ENCODE assay signal across 8 cellular contexts in the genomic region with DNA sequence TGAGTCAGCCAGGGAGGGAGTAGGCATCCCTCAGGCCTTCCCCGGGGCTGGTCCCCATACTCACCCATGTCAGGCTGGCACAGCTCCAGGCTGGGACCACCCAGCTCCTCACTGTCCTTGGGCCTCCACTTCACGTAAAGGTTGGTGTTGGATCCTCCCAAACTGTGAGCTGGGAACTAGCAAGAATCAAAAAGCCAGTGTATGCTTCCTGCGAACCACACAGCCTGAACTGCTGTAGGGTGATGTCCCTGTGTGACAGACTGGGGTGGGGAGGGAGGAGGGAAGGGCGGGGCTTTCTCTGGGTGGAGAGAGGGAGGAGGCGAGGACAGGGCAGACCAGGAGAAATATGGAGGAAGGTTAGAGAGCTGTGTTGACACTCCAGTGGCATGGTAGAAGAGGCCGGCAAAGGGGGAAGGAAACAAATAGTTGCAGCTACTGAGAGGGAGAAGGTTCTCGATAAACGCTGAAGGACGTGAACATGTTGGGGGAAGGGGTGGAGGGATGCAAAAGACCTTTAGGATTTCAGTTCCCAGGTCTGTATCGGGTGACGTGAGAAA. TPM values are rescaled to one million over a fixed set of nuclear protein-coding genes. Genes with fewer than 3 reads are reported as not detected.
A peak's percentile ranks its signal among the peaks of the same experiment; 100 is the strongest.
DNase-seq lines count a peak whose midpoint lies in the region; ATAC-seq, FAIRE-seq and TF ChIP-seq lines count a peak whose summit lies in the region.

No MANE protein-coding gene starts in this region.

- H3K27me3 ChIP-seq in gastrocnemius medialis: no peaks in the 10 kb centered on the region

- TF ChIP-seq CTCF in astrocyte of the cerebellum (IDR thresholded peaks at IDR 0.05; ENCODE audit: low read depth, low read length, missing control alignments) (no peak), gastrocnemius medialis (IDR thresholded peaks at IDR 0.05 in 4 of 5, conservative IDR thresholded peaks at IDR 0.05 in 1 of 5) (no peak), D721Med (IDR thresholded peaks at IDR 0.05; ENCODE audit: insufficient read depth, missing control alignments) (no peak)

- in situ Hi-C loops in astrocyte of the cerebellum (cut with HindIII; ENCODE audit: low sequenced_read_pairs) (no loop called here), gastrocnemius medialis (cut with MboI; ENCODE audit: low sequenced_read_pairs in 4 of 4) (loop anchor here in 3 of 4 donors (5.0 to 25.0 kb wide), 4 partner anchors 51 to 876 kb away; a partner anchor contains a TSS)

- DNase-seq in NCI-H146 (lab: John Stamatoyannopoulos, UW) (peak; percentile 87), astrocyte of the cerebellum (ENCODE audit: low read depth) (peak; percentile 44), hypothalamus (lab: John Stamatoyannopoulos, UW) (peak; percentile 28 to 95 (median 75)), gastrocnemius medialis (peak; percentile 93 to 94), D721Med (ENCODE audit: insufficient read length, low spot score) (no peak)
- DNase-seq in T-helper 2 cell treated with Interferon-gamma antibody and Interleukin-4, amounts not matched to agents 5 μg/mL and 100 μg/mL, for 36 hours (ENCODE audit: low spot score): peak; percentile 74

- intact Hi-C loops in gastrocnemius medialis (cut with DNase I; ENCODE audit: low total_unique reads): loop anchor here (1.0 to 10.0 kb wide), 7 partner anchors 124 to 911 kb away; a partner anchor contains a TSS

- no peaks in the 10 kb centered on the region for H3K27me3 Mint-ChIP-seq in T-helper 2 cell treated with Interferon-gamma antibody and Interleukin-4, amounts not matched to agents 5 μg/mL and 100 μg/mL, for 36 hours (ENCODE audit: low read depth)

- H3K27ac Mint-ChIP-seq in T-helper 2 cell treated with Interferon-gamma antibody and Interleukin-4, amounts not matched to agents 5 μg/mL and 100 μg/mL, for 36 hours: peak overlapping the region; percentile 96

- no peaks in the 10 kb centered on the region for H3K9me3 ChIP-seq in gastrocnemius medialis

- peak; percentile 44 for TF ChIP-seq POLR2A in GM15510 (IDR thresholded peaks at IDR 0.05; ENCODE audit: borderline replicate concordance, extremely low read depth, insufficient read length)
- TF ChIP-seq POLR2A in gastrocnemius medialis (IDR thresholded peaks at IDR 0.05): peak; percentile 74 to 84

- peaks cover 5 to 40% of the 10 kb centered on the region in 2 donors for H3K36me3 ChIP-seq in gastrocnemius medialis

- no peaks in the 10 kb centered on the region for H3K9me3 Mint-ChIP-seq in T-helper 2 cell treated with Interferon-gamma antibody and Interleukin-4, amounts not matched to agents 5 μg/mL and 100 μg/mL, for 36 hours

- H3K4me1 ChIP-seq in gastrocnemius medialis: peaks cover 43 to 71% of the 10 kb centered on the region in 2 donors

- FAIRE-seq in D721Med (lab: Jason Lieb, UNC): no peak

- H3K4me3 Mint-ChIP-seq in T-helper 2 cell treated with Interferon-gamma antibody and Interleukin-4, amounts not matched to agents 5 μg/mL and 100 μg/mL, for 36 hours: peak overlapping the region; percentile 92

- peaks cover 33% of the 10 kb centered on the region for H3K36me3 Mint-ChIP-seq in T-helper 2 cell treated with Interferon-gamma antibody and Interleukin-4, amounts not matched to agents 5 μg/mL and 100 μg/mL, for 36 hours (ENCODE audit: low read depth)

- peaks cover 42% of the 10 kb centered on the region for H3K4me1 Mint-ChIP-seq in T-helper 2 cell treated with Interferon-gamma antibody and Interleukin-4, amounts not matched to agents 5 μg/mL and 100 μg/mL, for 36 hours (ENCODE audit: low read depth)

- ATAC-seq in HG02852 (IDR thresholded peaks at IDR 0.05; ENCODE audit: unreplicated experiment) (peak; percentile 44), gastrocnemius medialis (peak; percentile 80 to 83)

- H3K4me3 ChIP-seq in astrocyte of the cerebellum (ENCODE audit: low read depth, low read length): peak overlapping the region; percentile 83
- peak overlapping the region; percentile 73 to 88 (median 78) for H3K4me3 ChIP-seq in gastrocnemius medialis

- peak overlapping the region; percentile 95 to 99 (median 97) for H3K27ac ChIP-seq in gastrocnemius medialis

RNA-seq across cellular contexts. Expression of a gene that starts 6.1 kb away (rescaled TPM):
- total RNA-seq in gastrocnemius medialis: 10 to 100 TPM; 40.5 to 65.8 (median 55.4) TPM

RNA-seq across cellular contexts. Expression of a gene that starts 9.6 kb away (rescaled TPM):
- total RNA-seq in gastrocnemius medialis: 1,000 to 10,000 TPM in 2 of 4 donors, 100 to 1,000 TPM in 2; 779 to 1,310 (median 926) TPM

RNA-seq across cellular contexts. Expression of a gene that starts 51.9 kb away (rescaled TPM):
- 10 to 100 TPM; 57.2 to 81.4 (median 69.3) TPM for total RNA-seq in gastrocnemius medialis
